ENCODE assay signal across 1 cellular context in the genomic region with DNA sequence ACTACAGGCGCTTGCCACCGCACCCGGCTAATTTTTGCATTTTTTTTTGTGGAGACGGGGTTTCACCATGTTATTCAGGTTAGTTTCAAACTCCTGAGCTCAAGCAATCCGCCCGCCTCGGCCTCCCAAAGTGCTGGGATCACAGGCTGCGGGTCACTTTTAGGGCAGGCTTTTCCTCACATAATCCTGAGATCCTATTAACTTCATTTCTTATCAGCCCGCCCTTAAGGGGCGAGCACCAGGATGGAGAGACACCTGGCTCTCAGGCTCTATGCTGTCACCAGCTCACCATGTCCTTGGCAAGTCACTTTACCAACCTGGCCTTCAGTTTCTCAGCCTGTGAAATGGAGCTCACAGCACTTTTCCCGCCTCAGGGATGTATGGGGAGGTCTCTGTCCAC.
TF ChIP-seq lines count a peak whose summit lies in the region.

No MANE protein-coding gene starts in this region.

TF ChIP-seq in IMR-90, 13 proteins besides CTCF, POLR2A, EP300 and RAD21 (continued from another document):
- no peak for TF ChIP-seq FOS (IDR thresholded peaks at IDR 0.05; ENCODE audit: low read depth, low read length)
- TF ChIP-seq, protein P1, sequence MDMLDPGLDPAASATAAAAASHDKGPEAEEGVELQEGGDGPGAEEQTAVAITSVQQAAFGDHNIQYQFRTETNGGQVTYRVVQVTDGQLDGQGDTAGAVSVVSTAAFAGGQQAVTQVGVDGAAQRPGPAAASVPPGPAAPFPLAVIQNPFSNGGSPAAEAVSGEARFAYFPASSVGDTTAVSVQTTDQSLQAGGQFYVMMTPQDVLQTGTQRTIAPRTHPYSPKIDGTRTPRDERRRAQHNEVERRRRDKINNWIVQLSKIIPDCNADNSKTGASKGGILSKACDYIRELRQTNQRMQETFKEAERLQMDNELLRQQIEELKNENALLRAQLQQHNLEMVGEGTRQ (IDR thresholded peaks at IDR 0.05; ENCODE audit: low read depth, low read length): no peak
- TF ChIP-seq BHLHE40 (IDR thresholded peaks at IDR 0.05; ENCODE audit: low read depth, low read length): no peak
- TF ChIP-seq MAFK (IDR thresholded peaks at IDR 0.05; ENCODE audit: low read depth, low read length): no peak
- no peak for TF ChIP-seq MAZ (IDR thresholded peaks at IDR 0.05; ENCODE audit: borderline replicate concordance, low read depth, low read length)
- TF ChIP-seq MXI1 (IDR thresholded peaks at IDR 0.05; ENCODE audit: borderline replicate concordance, low read depth, low read length): no peak
